In the genomic region with DNA sequence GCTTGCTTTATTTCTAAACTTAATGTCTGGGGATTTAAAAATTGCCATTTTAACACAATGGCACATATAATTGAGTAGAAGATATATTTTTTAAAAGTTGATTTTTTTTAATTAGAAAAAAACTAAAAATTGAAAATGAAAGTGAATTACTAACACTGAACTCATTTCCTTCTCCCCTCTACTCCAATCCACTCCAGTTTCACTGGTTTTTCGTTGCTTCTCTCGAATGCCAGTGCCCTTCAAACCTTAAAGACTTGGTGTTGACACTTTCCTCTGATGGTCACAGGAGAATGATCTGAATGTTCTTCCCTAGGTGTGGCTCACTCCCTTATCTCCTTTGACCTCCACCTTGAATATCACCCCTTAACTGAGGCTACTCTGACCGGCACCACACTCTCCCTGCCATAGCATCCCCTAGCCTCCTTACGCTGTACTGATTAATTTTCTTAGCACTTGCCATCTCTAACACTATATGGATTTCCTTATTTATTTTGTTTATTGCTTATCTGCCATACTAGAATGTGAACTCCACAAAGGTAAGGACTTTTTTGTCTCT, we compare ENCODE assay signal across 22 cellular contexts.
DNase-seq lines count a peak whose midpoint lies in the region; ATAC-seq and TF ChIP-seq lines count a peak whose summit lies in the region.
"Had no signal": no experiment of that assay in that cellular context is flagged by ENCODE, and none has a peak within 500 bp of the region (broad histone marks: within the 10 kb centered on the region; RNA-seq: fewer than 3 reads in every experiment).

No MANE protein-coding gene starts in this region.

- no peak for TF ChIP-seq POLR2A in IMR-90 (IDR thresholded peaks at IDR 0.05; ENCODE audit: low read depth, low read length)
- no peak for TF ChIP-seq POLR2A in heart left ventricle (IDR thresholded peaks at IDR 0.05)

- H4K5ac ChIP-seq in IMR-90 (ENCODE audit: low read depth, low read length) = peak overlapping the region; percentile 96; the same call in 1 of the 2 replicates

- H3K4me3 ChIP-seq in IMR-90 (ENCODE audit: insufficient read depth, low read depth, low read length) = no peak overlapping the region
- no peak overlapping the region for H3K4me3 ChIP-seq in heart left ventricle
- no peak overlapping the region for H3K4me3 ChIP-seq in upper lobe of right lung
- H3K4me3 ChIP-seq in H7 (ENCODE audit: insufficient read depth, low read depth, low read length) = no peak overlapping the region
- no peak overlapping the region for H3K4me3 ChIP-seq in A673 (ENCODE audit: low read depth, low read length, poor library complexity, severe bottlenecking)
- H3K4me3 ChIP-seq: PC-9, SJSA1 had no signal

- WGBS in IMR-90 (ENCODE audit: extremely low coverage in 2 of 2, insufficient read length in 1 of 2), 2 experiments = no CpG with 5 or more reads among the region's 4 CpGs
- WGBS in heart left ventricle, 4 donors = 41 to 73% (median 66%) methylated on average over 4 of the region's 4 CpGs

- no peaks in the 10 kb centered on the region for H3K79me1 ChIP-seq in IMR-90 (ENCODE audit: low read depth in 1 of 2, low read length in 2 of 2)

- H3K27ac ChIP-seq in IMR-90 (ENCODE audit: insufficient read depth, low read length) = no peak overlapping the region
- peak overlapping the region in 7 of 12 donors; percentile 18 to 64 (median 37) for H3K27ac ChIP-seq in heart left ventricle
- H3K27ac ChIP-seq in upper lobe of right lung = no peak overlapping the region
- no peak overlapping the region for H3K27ac ChIP-seq in A673 (ENCODE audit: low read depth, low read length, poor library complexity, severe bottlenecking)
- H3K27ac ChIP-seq: KMS-11, PC-9, RWPE1, SJSA1 had no signal

- POLR2A ChIA-PET in IMR-90 (lab: Charles Lee; ENCODE audit: unreplicated experiment) (no interaction called here), A673 (lab: Charles Lee; ENCODE audit: low non-redundant PET) (no interaction called here)

- in situ Hi-C loops in IMR-90 (cut with MboI; ENCODE audit: low sequenced_read_pairs) = no loop called here

- no peak overlapping the region for H2AK5ac ChIP-seq in IMR-90 (ENCODE audit: low read depth, low read length)

- H4K8ac ChIP-seq in IMR-90 (ENCODE audit: low read depth in 2 of 2, low read length in 2 of 2) = no peak overlapping the region

- no peak overlapping the region for H3K56ac ChIP-seq in IMR-90 (ENCODE audit: extremely low read depth, insufficient read depth, low read length)

- BruUV-seq in IMR-90 (replicated peaks; lab: Mats Ljungman, UMichigan) = no TSS peak
- no TSS peak for BruUV-seq in A673 (replicated peaks; lab: Mats Ljungman, UMichigan)

- H4K91ac ChIP-seq in IMR-90 (ENCODE audit: insufficient read depth, low read depth, low read length) = no peak overlapping the region

- no peak overlapping the region for H2AFZ ChIP-seq in IMR-90 (replicated peaks; ENCODE audit: low read length, poor library complexity)
- H2AFZ ChIP-seq: PC-9 had no signal

- H3K9ac ChIP-seq in IMR-90 (ENCODE audit: low read depth, low read length) = no peak overlapping the region
- H3K9ac ChIP-seq: KMS-11 had no signal

- H3K9me1 ChIP-seq in IMR-90 (ENCODE audit: insufficient read depth, low read length) = peaks cover 3% of the 10 kb centered on the region; the same call in 1 of the 2 replicates

- H2BK20ac ChIP-seq in IMR-90 (ENCODE audit: low read depth, low read length) = no peak overlapping the region

- H3K18ac ChIP-seq in IMR-90 (ENCODE audit: low read depth, low read length) = peak overlapping the region; percentile 88; the same call in 1 of the 2 replicates

- no peak overlapping the region for H2AK9ac ChIP-seq in IMR-90 (replicated peaks; ENCODE audit: low read depth, low read length, poor library complexity)

- no peak overlapping the region for H2BK15ac ChIP-seq in IMR-90 (ENCODE audit: low read depth, low read length)

- no peak overlapping the region for H2BK120ac ChIP-seq in IMR-90 (ENCODE audit: low read depth, low read length)

- H3K27me3 ChIP-seq in IMR-90 (ENCODE audit: control insufficient read depth, insufficient read depth, low read length) (no peaks in the 10 kb centered on the region), heart left ventricle (no peaks in the 10 kb centered on the region), upper lobe of right lung (no peaks in the 10 kb centered on the region), H7 (ENCODE audit: control insufficient read depth, insufficient read depth, low read length) (no peaks in the 10 kb centered on the region), A673 (replicated peaks; ENCODE audit: insufficient read depth, low read depth, low read length, poor library complexity) (no peaks in the 10 kb centered on the region)
- H3K27me3 ChIP-seq: BE2C, SJSA1 had no signal

- CTCF ChIA-PET in IMR-90 (lab: Yijun Ruan, JAX) = no interaction called here
- CTCF ChIA-PET in A673 (lab: Charles Lee) = no interaction called here

- H3K4ac ChIP-seq in IMR-90 (ENCODE audit: low read depth, low read length) = 0 out of 2 replicates have a peak overlapping the region, but pooled peaks have one; percentile 22

- H3K36me3 ChIP-seq in IMR-90 (ENCODE audit: control insufficient read depth, insufficient read depth, low read length) (no peaks in the 10 kb centered on the region), heart left ventricle (no peaks in the 10 kb centered on the region), upper lobe of right lung (no peaks in the 10 kb centered on the region), H7 (replicated peaks; ENCODE audit: control insufficient read depth, insufficient read depth, low read length) (no peaks in the 10 kb centered on the region), A673 (ENCODE audit: insufficient read depth, low read length, poor library complexity, severe bottlenecking) (no peaks in the 10 kb centered on the region)
- H3K36me3 ChIP-seq: BE2C, SJSA1 had no signal

- no peak overlapping the region for H3K14ac ChIP-seq in IMR-90 (replicated peaks; ENCODE audit: low read depth, low read length)

- no peak for TF ChIP-seq RAD21 in IMR-90 (IDR thresholded peaks at IDR 0.05; ENCODE audit: low read length)

- no peaks in the 10 kb centered on the region for H4K20me1 ChIP-seq in IMR-90 (ENCODE audit: insufficient read depth, low read length)

- H3K4me1 ChIP-seq in IMR-90 (ENCODE audit: control insufficient read depth, insufficient read depth, low read length) (peaks cover 3% of the 10 kb centered on the region; the same call in 1 of the 2 replicates), heart left ventricle (peaks cover 0 to 19% (median 4%) of the 10 kb centered on the region in 12 donors), upper lobe of right lung (no peaks in the 10 kb centered on the region), A673 (ENCODE audit: insufficient read depth, low read length, poor library complexity, severe bottlenecking) (no peaks in the 10 kb centered on the region)
- H3K4me1 ChIP-seq: SJSA1 had no signal

- no peak overlapping the region for H3K23ac ChIP-seq in IMR-90 (ENCODE audit: low read depth, low read length)

- intact Hi-C loops in Right ventricle myocardium superior (cut with DNase I) (no loop called here), cardiac septum (cut with DNase I) (no loop called here), IMR-90 (cut with micrococcal nuclease) (loop anchor here (10.0 kb wide), 1 partner anchor 424 kb away; no protein-coding TSS in a partner anchor), heart left ventricle (cut with DNase I) (loop anchor here in 3 of 10 donors (10.0 kb wide), 3 partner anchors 104 to 294 kb away; partner anchors contain the start of genes ACSS3 (in 1 of the 3) and LIN7A (in 1 of the 3)), upper lobe of right lung (cut with DNase I) (no loop called here), A673 (cut with micrococcal nuclease; ENCODE audit: unreplicated experiment) (no loop called here)

- H3K9me3 ChIP-seq in IMR-90 (ENCODE audit: control insufficient read depth, insufficient read depth, low read length) (no peaks in the 10 kb centered on the region), heart left ventricle (no peaks in the 10 kb centered on the region), upper lobe of right lung (no peaks in the 10 kb centered on the region), A673 (ENCODE audit: low read depth, low read length, poor library complexity, severe bottlenecking) (no peaks in the 10 kb centered on the region)
- H3K9me3 ChIP-seq: BE2C, SJSA1 had no signal

- no peak for DNase-seq in Right ventricle myocardium superior
- DNase-seq in cardiac septum (ENCODE audit: low spot score) = no peak
- no peak for DNase-seq in IMR-90
- DNase-seq in heart left ventricle = no peak
- no peak for DNase-seq in upper lobe of right lung
- DNase-seq in H7 = no peak
- DNase-seq in A673 (ENCODE audit: low spot score) = no peak
- DNase-seq: 8988T; BE2C; CD4-positive, CD25-positive, alpha-beta regulatory T cell; COR-L47; GDM1; HCEC 1CT; NCI-H1417 treated with DMSO at 0.1 percent for 48 hours; NCI-H187 treated with DMSO at 0.1 percent for 48 hours; NCI-H226; NCI-H524 treated with DMSO at 0.1 percent for 48 hours; PC-9 had no signal

- peak overlapping the region; percentile 40; the same call in 1 of the 2 replicates for H3K4me2 ChIP-seq in IMR-90 (ENCODE audit: low read depth, low read length)
- H3K4me2 ChIP-seq: KMS-11, PC-9 had no signal

- dilution Hi-C loops in IMR-90 (cut with HindIII; ENCODE audit: low sequenced_read_pairs, unreplicated experiment) = no loop called here

- peak; percentile 51 for ATAC-seq in Right ventricle myocardium superior (ENCODE audit: poor library complexity)
- no peak for ATAC-seq in IMR-90 (ENCODE audit: low read depth)
- peak in 3 of 4 donors; percentile 34 to 61 (median 52) for ATAC-seq in heart left ventricle
- ATAC-seq in upper lobe of right lung = peak; percentile 54
- no peak for ATAC-seq in HG03135 (IDR thresholded peaks at IDR 0.05; ENCODE audit: unreplicated experiment)

- TF ChIP-seq CTCF in IMR-90 (conservative IDR thresholded peaks at IDR 0.05; ENCODE audit: low read depth, low read length) = no peak
- TF ChIP-seq CTCF in heart left ventricle (IDR thresholded peaks at IDR 0.05) = no peak
- TF ChIP-seq CTCF in upper lobe of right lung (IDR thresholded peaks at IDR 0.05) = no peak
- TF ChIP-seq CTCF in A673 (conservative IDR thresholded peaks at IDR 0.05; ENCODE audit: low read depth, low read length) = no peak

- H2BK5ac ChIP-seq in IMR-90 (ENCODE audit: low read depth, low read length, poor library complexity, severe bottlenecking) = no peak overlapping the region

TF ChIP-seq in IMR-90, 13 proteins besides CTCF, POLR2A, EP300 and RAD21 (continues in another document):
- TF ChIP-seq NFE2L2 (IDR thresholded peaks at IDR 0.05; ENCODE audit: low read depth, low read length) = no peak
- no peak for TF ChIP-seq BHLHE40 (IDR thresholded peaks at IDR 0.05; ENCODE audit: low read depth, low read length)
- no peak for TF ChIP-seq SMC3 (IDR thresholded peaks at IDR 0.05; ENCODE audit: low read depth, low read length)
- TF ChIP-seq MXI1 (IDR thresholded peaks at IDR 0.05; ENCODE audit: borderline replicate concordance, low read depth, low read length) = no peak

Comparison
In these comparisons a context has a peak if more than half of its experiments do, and no peak if none do; other contexts are left out.
1. ATAC-seq: peak in Right ventricle myocardium superior (single experiment), heart left ventricle (3 of 4) and upper lobe of right lung (single experiment); none in IMR-90 (single experiment) and HG03135 (single experiment).
2. H3K27ac ChIP-seq: peak in heart left ventricle (7 of 12); none in IMR-90 (single experiment), upper lobe of right lung (single experiment) and A673 (single experiment).